ENCODE assay signal across 25 cellular contexts in genomic region chr1:69710484-69710883, GRCh38.
DNase-seq lines count a peak whose midpoint lies in the region; ATAC-seq and TF ChIP-seq lines count a peak whose summit lies in the region.
"Had no signal": no experiment of that assay in that cellular context is flagged by ENCODE, and none has a peak within 500 bp of the region (broad histone marks: within the 10 kb centered on the region; RNA-seq: fewer than 3 reads in every experiment).

No MANE protein-coding gene starts in this region.

- DNase-seq in GM04503 (ENCODE audit: low read depth) (peak; percentile 3), cardiac fibroblast (ENCODE audit: low read depth in 2 of 2) (peak; percentile 7 to 8), right cardiac atrium (no peak), hypothalamus (lab: John Stamatoyannopoulos, UW) (no peak), retina (no peak)
- DNase-seq: activated CD4-positive, alpha-beta T cell treated with anti-CD3 and anti-CD28 coated beads, Interleukin-2, amount 50 U/mL, for 4 hours; activated gamma-delta T cell treated with Interleukin-2 at 50 U/mL for 16 hours; activated T-cell treated with anti-CD3 and anti-CD28 coated beads, Interleukin-2, amount 50 U/mL, for 48 hours; foreskin fibroblast; head of caudate nucleus; mucosa of descending colon; natural killer cell; NCI-H146; NCI-H446; NCI-H82; ovary; stimulated activated CD4-positive, alpha-beta T cell treated with anti-CD3 and anti-CD28 coated beads, Interleukin-12 subunit alpha, Interleukin-12 subunit beta, amount 100 ng/mL, for 4 hours; stimulated activated CD4-positive, alpha-beta T cell treated with anti-CD3 and anti-CD28 coated beads, Interleukin-4, amount 100 ng/mL, for 1 hour; tibial artery had no signal

- H3K36me3 ChIP-seq in ACC112 (ENCODE audit: insufficient read depth, low read length): no peaks in the 10 kb centered on the region
- H3K36me3 ChIP-seq: BLaER1, ovary, SJSA1, tibial artery had no signal

- peaks cover 9% of the 10 kb centered on the region for H3K4me1 ChIP-seq in ACC112 (ENCODE audit: control insufficient read depth, insufficient read depth, low read length, unreplicated experiment)
- H3K4me1 ChIP-seq in right cardiac atrium (ENCODE audit: control insufficient read depth, insufficient read depth, low read length): no peaks in the 10 kb centered on the region
- H3K4me1 ChIP-seq: BLaER1, SJSA1, tibial artery had no signal

- H3K4me3 ChIP-seq in ACC112 (ENCODE audit: low read depth, low read length) (no peak overlapping the region), cardiac fibroblast (replicated peaks in 1 of 2; ENCODE audit: low read depth in 2 of 2, low read length in 2 of 2) (no peak overlapping the region), right cardiac atrium (ENCODE audit: low read length) (no peak overlapping the region)
- H3K4me3 ChIP-seq: BLaER1, mucosa of descending colon, ovary, SJSA1, tibial artery had no signal

- H3K27me3 ChIP-seq in ACC112 (ENCODE audit: insufficient read depth, low read length) (no peaks in the 10 kb centered on the region), right cardiac atrium (ENCODE audit: control insufficient read depth, insufficient read depth) (no peaks in the 10 kb centered on the region)
- H3K27me3 ChIP-seq: BLaER1, ovary, SJSA1, tibial artery had no signal

- intact Hi-C loops in right cardiac atrium (cut with DNase I): no loop called here

- 14% methylated on average over 3 of the region's 3 CpGs for WGBS in right cardiac atrium

- no peak for TF ChIP-seq CTCF in cardiac fibroblast (IDR thresholded peaks at IDR 0.05; ENCODE audit: low read depth, low read length)

- H3K9me3 ChIP-seq in right cardiac atrium (ENCODE audit: control insufficient read depth, low read length): no peaks in the 10 kb centered on the region
- H3K9me3 ChIP-seq: BLaER1, mucosa of descending colon, ovary, SJSA1, tibial artery had no signal

- H3K27ac ChIP-seq in ACC112 (ENCODE audit: low read depth, low read length) (no peak overlapping the region), right cardiac atrium (ENCODE audit: low read length) (peak overlapping the region; percentile 75)
- H3K27ac ChIP-seq: BLaER1, ovary, SJSA1, tibial artery had no signal

- H3K79me2 ChIP-seq in ACC112 (ENCODE audit: control insufficient read depth, insufficient read depth, low read length, unreplicated experiment): no peaks in the 10 kb centered on the region

- ATAC-seq in right cardiac atrium (peak; percentile 57 to 67), GM18907 (IDR thresholded peaks at IDR 0.05; ENCODE audit: unreplicated experiment) (no peak), GM21515 (IDR thresholded peaks at IDR 0.05; ENCODE audit: unreplicated experiment) (no peak)
- ATAC-seq: activated CD4-positive, CD25-positive, alpha-beta regulatory T cell treated with anti-CD3 and anti-CD28 coated beads, Interleukin-2, amount 50 U/mL, for 24 hours; mucosa of descending colon; natural killer cell had no signal

- peak overlapping the region; percentile 50 for H2AFZ ChIP-seq in ACC112 (ENCODE audit: low read length, unreplicated experiment)

Comparison
In these comparisons a context has a peak if more than half of its experiments do, and no peak if none do; other contexts are left out.
1. DNase-seq: peak in GM04503 (single experiment) and cardiac fibroblast (2 of 2); none in right cardiac atrium (0 of 3), hypothalamus (0 of 51) and retina (single experiment).
2. ATAC-seq: peak in right cardiac atrium (2 of 2); none in GM18907 (single experiment) and GM21515 (single experiment).